ENCODE assay signal across 8 cellular contexts in the genomic region with DNA sequence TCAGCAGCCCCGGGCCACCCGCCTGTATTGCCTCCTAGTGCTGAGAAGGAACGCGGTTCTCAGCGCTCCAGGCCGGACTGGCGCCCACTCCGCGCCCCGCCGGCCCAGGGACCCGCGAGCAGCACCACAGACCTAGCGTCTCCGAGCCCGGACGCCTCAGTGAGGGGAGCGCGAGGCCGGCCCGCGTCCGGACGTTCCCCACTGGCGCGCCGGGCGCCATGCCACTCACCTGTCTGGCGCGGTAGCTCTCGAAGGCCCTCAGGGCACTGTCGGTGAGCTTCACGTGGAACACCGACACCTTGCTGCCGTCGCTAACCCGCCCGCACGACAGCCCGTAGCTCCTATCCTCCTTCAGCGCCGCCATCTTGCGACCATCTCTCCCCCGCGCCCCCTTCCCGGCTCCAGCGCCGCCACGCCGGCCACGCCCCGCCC. TPM values are rescaled to one million over a fixed set of nuclear protein-coding genes. Genes with fewer than 3 reads are reported as not detected.
DNase-seq lines count a peak whose midpoint lies in the region; ATAC-seq, FAIRE-seq and TF ChIP-seq lines count a peak whose summit lies in the region.

A gene (minus strand): TSS at position 379 of the 432 bp plus-strand sequence. CDS start 15 bp downstream, at position 364.

- H3K27ac ChIP-seq in MM.1S (ENCODE audit: low read length), result peak within 1 kb of the TSS; percentile 86

- H3K4me2 ChIP-seq in MM.1S (ENCODE audit: low read depth, low read length), result peak within 1 kb of the TSS; percentile 90

- no peaks in the 10 kb centered on the region for H3K27me3 ChIP-seq in MM.1S (replicated peaks; ENCODE audit: insufficient read depth, low read length)
- H3K27me3 ChIP-seq in endocrine pancreas (ENCODE audit: control insufficient read depth, insufficient read depth, low read length), result no peaks in the 10 kb centered on the region

- peak within 1 kb of the TSS; percentile 93 for H3K27ac Mint-ChIP-seq in activated CD8-positive, alpha-beta memory T cell treated with anti-CD3 and anti-CD28 coated beads, Interleukin-2, amount 10 ng/mL, durations not matched to agents 7 days and 5 days
- peak within 1 kb of the TSS; percentile 92 to 98 for H3K27ac Mint-ChIP-seq in natural killer cell

- intact Hi-C loops in natural killer cell (cut with micrococcal nuclease), result loop anchor here (1.0 to 5.0 kb wide), 7 partner anchors 25 to 311 kb away; a partner anchor contains a TSS

- ATAC-seq in activated CD8-positive, alpha-beta memory T cell treated with anti-CD3 and anti-CD28 coated beads, Interleukin-2, amount 10 ng/mL, durations not matched to agents 7 days and 5 days, result no peak
- peak in 2 of 3 donors; percentile 0 to 1 for ATAC-seq in natural killer cell

- no peaks in the 10 kb centered on the region for H3K9me2 ChIP-seq in MM.1S (replicated peaks; ENCODE audit: insufficient read depth, low read length)

- H3K9me3 ChIP-seq in MM.1S (replicated peaks; ENCODE audit: insufficient read depth, low read length) (no peaks in the 10 kb centered on the region), endocrine pancreas (ENCODE audit: control insufficient read depth, low read length) (no peaks in the 10 kb centered on the region)

- H3K4me3 ChIP-seq in MM.1S (ENCODE audit: low read length) (peak within 1 kb of the TSS; percentile 98), endocrine pancreas (ENCODE audit: control insufficient read depth, insufficient read depth, low read length) (peak within 1 kb of the TSS; percentile 47)

- peaks cover 51% of the 10 kb centered on the region for H3K79me2 ChIP-seq in MM.1S (ENCODE audit: low read length)

- H3K36me3 ChIP-seq in MM.1S (replicated peaks; ENCODE audit: insufficient read depth, low read length), result no peaks in the 10 kb centered on the region
- no peaks in the 10 kb centered on the region for H3K36me3 ChIP-seq in endocrine pancreas (ENCODE audit: control insufficient read depth, insufficient read depth, low read length)

- H3K27me3 Mint-ChIP-seq in activated CD8-positive, alpha-beta memory T cell treated with anti-CD3 and anti-CD28 coated beads, Interleukin-2, amount 10 ng/mL, durations not matched to agents 7 days and 5 days, result no peaks in the 10 kb centered on the region
- H3K27me3 Mint-ChIP-seq in natural killer cell (ENCODE audit: low read depth in 2 of 2), result no peaks in the 10 kb centered on the region

- peak within 1 kb of the TSS; percentile 35 for H2AFZ ChIP-seq in MM.1S (ENCODE audit: low read length)

- no peak for FAIRE-seq in urothelium cell line (lab: Jason Lieb, UNC)

- peaks cover 33% of the 10 kb centered on the region for H4K20me1 ChIP-seq in MM.1S (ENCODE audit: insufficient read depth, low read length)

- H3K36me3 Mint-ChIP-seq in activated CD8-positive, alpha-beta memory T cell treated with anti-CD3 and anti-CD28 coated beads, Interleukin-2, amount 10 ng/mL, durations not matched to agents 7 days and 5 days, result no peaks in the 10 kb centered on the region
- no peaks in the 10 kb centered on the region for H3K36me3 Mint-ChIP-seq in natural killer cell

- H3K9ac ChIP-seq in MM.1S (ENCODE audit: low read length) (peak within 1 kb of the TSS; percentile 98), endocrine pancreas (ENCODE audit: control insufficient read depth, insufficient read depth, low read length) (peak within 1 kb of the TSS; percentile 99)

- DNase-seq in activated CD8-positive, alpha-beta memory T cell treated with anti-CD3 and anti-CD28 coated beads, Interleukin-2, amount 10 ng/mL, durations not matched to agents 7 days and 5 days, result no peak
- DNase-seq in activated CD8-positive, alpha-beta memory T cell treated with anti-CD3 and anti-CD28 coated beads, Interleukin-2, amount 50 U/mL, for 48 hours, result no peak
- no peak for DNase-seq in MM.1S
- DNase-seq in natural killer cell, result no peak
- no peak for DNase-seq in NCI-H1048 (lab: John Stamatoyannopoulos, UW)
- DNase-seq in urothelium cell line (ENCODE audit: low spot score), result no peak
- no peak for DNase-seq in GM19240 (ENCODE audit: insufficient read length, low spot score)

- peaks cover 11% of the 10 kb centered on the region for H3K4me1 ChIP-seq in MM.1S (ENCODE audit: low read length)
- H3K4me1 ChIP-seq in endocrine pancreas (ENCODE audit: control insufficient read depth, insufficient read depth, low read length), result no peaks in the 10 kb centered on the region

- no peak for TF ChIP-seq CTCF in MM.1S (IDR thresholded peaks at IDR 0.05; ENCODE audit: low read length)
- TF ChIP-seq CTCF in natural killer cell (IDR thresholded peaks at IDR 0.05), result peak; percentile 9

- peak within 1 kb of the TSS; percentile 92 for H3K4me3 Mint-ChIP-seq in activated CD8-positive, alpha-beta memory T cell treated with anti-CD3 and anti-CD28 coated beads, Interleukin-2, amount 10 ng/mL, durations not matched to agents 7 days and 5 days
- H3K4me3 Mint-ChIP-seq in natural killer cell, result peak within 1 kb of the TSS; percentile 91

- H3K4me1 Mint-ChIP-seq in activated CD8-positive, alpha-beta memory T cell treated with anti-CD3 and anti-CD28 coated beads, Interleukin-2, amount 10 ng/mL, durations not matched to agents 7 days and 5 days, result peaks cover 25% of the 10 kb centered on the region
- peaks cover 24 to 25% of the 10 kb centered on the region in 2 donors for H3K4me1 Mint-ChIP-seq in natural killer cell

- CTCF ChIA-PET in activated CD8-positive, alpha-beta memory T cell treated with anti-CD3 and anti-CD28 coated beads, Interleukin-2, amount 10 ng/mL, durations not matched to agents 7 days and 5 days (lab: Charles Lee), result interaction anchor here (0.7 to 6.6 kb wide), 23 partner anchors 15 to 322 kb away, joined by 3 to 145 read pairs (median 7); a partner anchor contains a TSS

- H3F3A ChIP-seq in MM.1S (ENCODE audit: insufficient read depth, low read length), result peaks cover 18% of the 10 kb centered on the region

- no peaks in the 10 kb centered on the region for H3K9me3 Mint-ChIP-seq in activated CD8-positive, alpha-beta memory T cell treated with anti-CD3 and anti-CD28 coated beads, Interleukin-2, amount 10 ng/mL, durations not matched to agents 7 days and 5 days (ENCODE audit: low read depth)
- H3K9me3 Mint-ChIP-seq in natural killer cell, result no peaks in the 10 kb centered on the region

RNA-seq across cellular contexts. Expression of the gene that starts here (rescaled TPM):
- 10 to 100 TPM; 22.9 to 33.7 TPM for total RNA-seq in activated CD8-positive, alpha-beta memory T cell treated with anti-CD3 and anti-CD28 coated beads, Interleukin-2, amount 10 ng/mL, durations not matched to agents 7 days and 5 days
- total RNA-seq in natural killer cell, result 10 to 100 TPM; 61.1 to 64.3 (median 63.8) TPM
